ENCODE assay signal across 28 cellular contexts in the genomic region with DNA sequence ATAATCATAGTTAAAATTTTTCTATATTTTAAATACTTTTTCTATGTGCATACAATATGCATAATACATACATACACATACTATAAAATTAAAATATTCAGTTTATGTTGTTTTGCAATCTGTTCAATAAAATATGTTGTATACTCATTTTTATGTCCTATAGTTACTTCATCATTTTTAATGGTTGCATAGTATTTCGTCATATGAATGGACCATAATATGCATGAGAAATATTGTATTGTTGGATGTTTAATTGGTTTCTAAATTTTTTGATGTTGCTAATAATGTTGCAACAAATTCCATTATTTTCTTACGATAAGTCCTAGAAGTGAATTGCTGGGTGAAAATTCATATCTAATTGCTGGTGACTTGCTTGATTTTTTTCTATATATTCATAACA.
"Had no signal": no experiment of that assay in that cellular context is flagged by ENCODE, and none has a peak within 500 bp of the region (broad histone marks: within the 10 kb centered on the region; RNA-seq: fewer than 3 reads in every experiment).

No MANE protein-coding gene starts in this region.

- H3K4me2 ChIP-seq: hepatocyte had no signal

- H3K79me2 ChIP-seq: hepatocyte had no signal

- H3K27me3 ChIP-seq: hepatocyte, left lung, neural progenitor cell, neutrophil, right atrium auricular region, suprapubic skin, tibial artery, upper lobe of right lung had no signal

- H3K9me3 ChIP-seq: left lung, lower lobe of right lung, neutrophil, right atrium auricular region, suprapubic skin, thoracic aorta, tibial artery, upper lobe of right lung had no signal

- H3K27ac Mint-ChIP-seq: naive thymus-derived CD8-positive, alpha-beta T cell; nephron; stimulated activated naive B cell treated with anti-CD40 and anti-IgM and Interleukin-4, amounts not matched to agents 10 μg/mL and 1 μg/mL and 100 μg/mL, for 72 hours; stimulated activated naive CD8-positive, alpha-beta T cell treated with anti-CD3 and anti-CD28 coated beads, Interleukin-15, Interleukin-2, amounts not matched to agents 100 ng/mL and 50 ng/mL, for 24 hours had no signal

- ATAC-seq: left colon; left lung; lower lobe of right lung; naive thymus-derived CD8-positive, alpha-beta T cell; sciatic nerve; stimulated activated naive B cell treated with anti-CD40 and anti-IgM and Interleukin-4, amounts not matched to agents 10 μg/mL and 1 μg/mL and 100 μg/mL, for 72 hours; upper lobe of right lung had no signal

- H3K9ac ChIP-seq: neural progenitor cell had no signal

- FAIRE-seq: keratinocyte, urothelium cell line had no signal

- H3K4me1 Mint-ChIP-seq: naive thymus-derived CD8-positive, alpha-beta T cell; stimulated activated naive B cell treated with anti-CD40 and anti-IgM and Interleukin-4, amounts not matched to agents 10 μg/mL and 1 μg/mL and 100 μg/mL, for 72 hours had no signal

- DNase-seq: left colon; left lung; lower lobe of right lung; mammary epithelial cell; mesenchymal stem cell; naive thymus-derived CD8-positive, alpha-beta T cell; occipital lobe; stimulated activated CD4-positive, alpha-beta T cell treated with anti-CD3 and anti-CD28 coated beads, Interleukin-12 subunit alpha, Interleukin-12 subunit beta, amount 100 ng/mL, for 4 hours; stimulated activated CD4-positive, alpha-beta T cell treated with anti-CD3 and anti-CD28 coated beads, Interleukin-15, amount 100 ng/mL, for 24 hours; stimulated activated CD4-positive, alpha-beta T cell treated with anti-CD3 and anti-CD28 coated beads, Interleukin-2, amount 100 ng/mL, for 24 hours; stimulated activated CD4-positive, alpha-beta T cell treated with anti-CD3 and anti-CD28 coated beads, Interleukin-4, amount 100 ng/mL, for 1 hour; stimulated activated naive B cell treated with anti-CD40 and anti-IgM and Interleukin-4, amounts not matched to agents 10 μg/mL and 1 μg/mL and 100 μg/mL, for 72 hours; tibial artery; trophoblast cell; upper lobe of right lung had no signal

- H3K36me3 ChIP-seq: left lung, lower lobe of right lung, neural progenitor cell, neutrophil, right atrium auricular region, suprapubic skin, thoracic aorta, tibial artery, upper lobe of right lung had no signal

- H3K27me3 Mint-ChIP-seq: progenitor cell of endocrine pancreas; stimulated activated naive B cell treated with anti-CD40 and anti-IgM and Interleukin-4, amounts not matched to agents 10 μg/mL and 1 μg/mL and 100 μg/mL, for 72 hours; stimulated activated naive CD8-positive, alpha-beta T cell treated with anti-CD3 and anti-CD28 coated beads, Interleukin-15, Interleukin-2, amounts not matched to agents 100 ng/mL and 50 ng/mL, for 24 hours had no signal

- H3K4me3 Mint-ChIP-seq: naive thymus-derived CD8-positive, alpha-beta T cell; nephron; stimulated activated naive B cell treated with anti-CD40 and anti-IgM and Interleukin-4, amounts not matched to agents 10 μg/mL and 1 μg/mL and 100 μg/mL, for 72 hours; stimulated activated naive CD8-positive, alpha-beta T cell treated with anti-CD3 and anti-CD28 coated beads, Interleukin-15, Interleukin-2, amounts not matched to agents 100 ng/mL and 50 ng/mL, for 24 hours had no signal

- H3K4me3 ChIP-seq: hepatocyte, left lung, lower lobe of right lung, right atrium auricular region, skin epidermis, suprapubic skin, thoracic aorta, tibial artery, upper lobe of right lung had no signal

- H3K36me3 Mint-ChIP-seq: neural progenitor cell; stimulated activated naive B cell treated with anti-CD40 and anti-IgM and Interleukin-4, amounts not matched to agents 10 μg/mL and 1 μg/mL and 100 μg/mL, for 72 hours had no signal

- H3K9me3 Mint-ChIP-seq: nephron had no signal

- H3K27ac ChIP-seq: hepatocyte, left lung, lower lobe of right lung, neutrophil, right atrium auricular region, skin epidermis, suprapubic skin, thoracic aorta, tibial artery, upper lobe of right lung had no signal

- H2AFZ ChIP-seq: hepatocyte, neural progenitor cell had no signal
